Comparison of ENCODE assay signal across 32 cellular contexts in genomic region chr3:173650596-173650995, GRCh38.
"Had no signal": no experiment of that assay in that cellular context is flagged by ENCODE, and none has a peak within 500 bp of the region (broad histone marks: within the 10 kb centered on the region; RNA-seq: fewer than 3 reads in every experiment).

No MANE protein-coding gene starts in this region.

- H3K36me3 ChIP-seq: adrenal gland, Peyer's patch, SJSA1 had no signal

- H3K27ac ChIP-seq: adrenal gland, Peyer's patch, SJSA1 had no signal

- H3K4me1 ChIP-seq: adrenal gland, Peyer's patch had no signal

- H3K4me2 ChIP-seq: SK-N-SH had no signal

- DNase-seq: activated CD4-positive, alpha-beta T cell treated with anti-CD3 and anti-CD28 coated beads for 36 hours; activated CD4-positive, alpha-beta T cell treated with anti-CD3 and anti-CD28 coated beads, Interleukin-2, amount 10 ng/mL, durations not matched to agents 7 days and 5 days; activated CD4-positive, alpha-beta T cell treated with anti-CD3 and anti-CD28 coated beads, Interleukin-2, amount 50 U/mL, for 48 hours; activated CD8-positive, alpha-beta T cell treated with anti-CD3 and anti-CD28 coated beads, Interleukin-2, amount 10 ng/mL, durations not matched to agents 7 days and 5 days; activated gamma-delta T cell; activated naive CD4-positive, alpha-beta T cell treated with Interleukin-2 at 50 U/mL for 16 hours; activated naive CD8-positive, alpha-beta T cell treated with anti-CD3 and anti-CD28 coated beads, Interleukin-2, amount 10 ng/mL, durations not matched to agents 7 days and 5 days; activated T-cell treated with anti-CD3 and anti-CD28 coated beads, Interleukin-2, amount 50 U/mL, for 24 hours; adrenal gland; caudate nucleus; cerebellar nuclear complex; MM.1S; MV-4-11; NCI-H1092; NCI-H1417; NCI-H146; NCI-H187; NCI-H2029 treated with DMSO at 0.1 percent for 48 hours; NCI-H2107; NCI-H2171; NCI-H510A; NCI-H526; NCI-H748 treated with DMSO at 0.1 percent for 48 hours; NK-92 treated with Interleukin-12 subunit alpha and Interleukin-12 subunit beta, amount 100 ng/mL, for 24 hours; PC-3; Peyer's patch; RPMI8226; SHP77 treated with DMSO at 0.1 percent for 48 hours; SK-N-SH had no signal

- H3K9me3 ChIP-seq: adrenal gland, Peyer's patch, SJSA1, SK-N-SH had no signal

- H3K9me2 ChIP-seq: SK-N-SH had no signal

- H3K27me3 ChIP-seq: adrenal gland, Peyer's patch, SJSA1 had no signal

- H3K4me3 ChIP-seq: adrenal gland, Peyer's patch, SJSA1 had no signal

- H3K9ac ChIP-seq: SK-N-SH had no signal

- ATAC-seq: activated CD4-positive, alpha-beta T cell treated with anti-CD3 and anti-CD28 coated beads for 36 hours; activated CD4-positive, CD25-positive, alpha-beta regulatory T cell treated with anti-CD3 and anti-CD28 coated beads, Interleukin-2, amount 50 U/mL, for 24 hours; activated CD8-positive, alpha-beta T cell treated with anti-CD3 and anti-CD28 coated beads, Interleukin-2, amount 10 ng/mL, durations not matched to agents 7 days and 5 days; PC-3; WTC11 had no signal
